In the genomic region with DNA sequence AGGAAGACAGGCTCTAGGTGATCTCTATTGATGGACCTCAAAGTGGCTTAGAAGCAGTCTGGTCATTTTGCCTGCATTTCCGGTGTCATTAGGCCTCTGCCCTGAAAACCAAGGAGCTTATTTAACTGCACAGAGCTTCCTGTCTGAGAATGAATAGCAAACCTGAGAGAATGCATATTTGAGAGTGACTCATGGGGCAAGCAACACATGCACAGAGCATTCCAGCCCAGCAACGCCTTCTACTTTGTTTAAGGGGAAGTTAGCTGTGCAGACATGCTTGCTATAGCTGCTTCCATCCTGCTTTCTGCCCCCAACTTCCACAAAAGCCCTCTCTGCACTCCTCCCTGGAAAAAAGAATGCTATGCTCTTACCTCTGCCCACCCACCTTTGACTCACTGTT, we compare ENCODE assay signal across 8 cellular contexts.
A peak's percentile ranks its signal among the peaks of the same experiment; 100 is the strongest.
DNase-seq lines count a peak whose midpoint lies in the region; ATAC-seq and TF ChIP-seq lines count a peak whose summit lies in the region.

No MANE protein-coding gene starts in this region.

- peak; percentile 7 for DNase-seq in AG09319 (ENCODE audit: extremely low read depth, low read depth)
- DNase-seq in fibroblast of villous mesenchyme (ENCODE audit: low read depth) = peak; percentile 8
- DNase-seq in NK-92 (lab: John Stamatoyannopoulos, UW; ENCODE audit: unreplicated experiment) = no peak
- DNase-seq in NCI-H1694 treated with DMSO at 0.1 percent for 48 hours (lab: John Stamatoyannopoulos, UW) = no peak
- DNase-seq in stimulated activated CD4-positive, alpha-beta T cell treated with anti-CD3 and anti-CD28 coated beads, Interleukin-2, amount 100 ng/mL, for 24 hours = no peak
- DNase-seq in 8988T = no peak

- TF ChIP-seq CTCF in AG09319 (IDR thresholded peaks at IDR 0.05; ENCODE audit: low read depth, low read length) = no peak
- no peak for TF ChIP-seq CTCF in fibroblast of villous mesenchyme (IDR thresholded peaks at IDR 0.05; ENCODE audit: insufficient read depth, low read depth, low read length)

- TF ChIP-seq EP300 in Ishikawa (IDR thresholded peaks at IDR 0.05; ENCODE audit: borderline replicate concordance) = peak; percentile 59; the same call in 1 of the 2 replicates

- H3K4me3 ChIP-seq in fibroblast of villous mesenchyme (ENCODE audit: low read depth, low read length) = no peak overlapping the region

- ATAC-seq in GM21619 (IDR thresholded peaks at IDR 0.05; ENCODE audit: unreplicated experiment) = peak; percentile 92

- 0 out of 2 replicates have a peak, but pooled peaks have one; percentile 8 for TF ChIP-seq RAD21 in Ishikawa (IDR thresholded peaks at IDR 0.05; ENCODE audit: low read depth)

TF ChIP-seq in Ishikawa, 13 proteins besides CTCF, POLR2A, EP300 and RAD21:
- TF ChIP-seq, protein P1, sequence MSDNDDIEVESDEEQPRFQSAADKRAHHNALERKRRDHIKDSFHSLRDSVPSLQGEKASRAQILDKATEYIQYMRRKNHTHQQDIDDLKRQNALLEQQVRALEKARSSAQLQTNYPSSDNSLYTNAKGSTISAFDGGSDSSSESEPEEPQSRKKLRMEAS (IDR thresholded peaks at IDR 0.05) = peak; percentile 68
- TF ChIP-seq TEAD4 (IDR thresholded peaks at IDR 0.05) (peak; percentile 86), ZBTB7A (IDR thresholded peaks at IDR 0.05; ENCODE audit: low read depth) (no peak), TCF12 (IDR thresholded peaks at IDR 0.05; ENCODE audit: low read depth) (peak; percentile 57), TAF1 (IDR thresholded peaks at IDR 0.05; ENCODE audit: low read depth) (no peak), YY1 (IDR thresholded peaks at IDR 0.05; ENCODE audit: low read depth) (no peak)
- TF ChIP-seq, protein P2, sequence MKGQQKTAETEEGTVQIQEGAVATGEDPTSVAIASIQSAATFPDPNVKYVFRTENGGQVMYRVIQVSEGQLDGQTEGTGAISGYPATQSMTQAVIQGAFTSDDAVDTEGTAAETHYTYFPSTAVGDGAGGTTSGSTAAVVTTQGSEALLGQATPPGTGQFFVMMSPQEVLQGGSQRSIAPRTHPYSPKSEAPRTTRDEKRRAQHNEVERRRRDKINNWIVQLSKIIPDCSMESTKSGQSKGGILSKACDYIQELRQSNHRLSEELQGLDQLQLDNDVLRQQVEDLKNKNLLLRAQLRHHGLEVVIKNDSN (IDR thresholded peaks at IDR 0.05) = no peak
- TF ChIP-seq, protein P3, sequence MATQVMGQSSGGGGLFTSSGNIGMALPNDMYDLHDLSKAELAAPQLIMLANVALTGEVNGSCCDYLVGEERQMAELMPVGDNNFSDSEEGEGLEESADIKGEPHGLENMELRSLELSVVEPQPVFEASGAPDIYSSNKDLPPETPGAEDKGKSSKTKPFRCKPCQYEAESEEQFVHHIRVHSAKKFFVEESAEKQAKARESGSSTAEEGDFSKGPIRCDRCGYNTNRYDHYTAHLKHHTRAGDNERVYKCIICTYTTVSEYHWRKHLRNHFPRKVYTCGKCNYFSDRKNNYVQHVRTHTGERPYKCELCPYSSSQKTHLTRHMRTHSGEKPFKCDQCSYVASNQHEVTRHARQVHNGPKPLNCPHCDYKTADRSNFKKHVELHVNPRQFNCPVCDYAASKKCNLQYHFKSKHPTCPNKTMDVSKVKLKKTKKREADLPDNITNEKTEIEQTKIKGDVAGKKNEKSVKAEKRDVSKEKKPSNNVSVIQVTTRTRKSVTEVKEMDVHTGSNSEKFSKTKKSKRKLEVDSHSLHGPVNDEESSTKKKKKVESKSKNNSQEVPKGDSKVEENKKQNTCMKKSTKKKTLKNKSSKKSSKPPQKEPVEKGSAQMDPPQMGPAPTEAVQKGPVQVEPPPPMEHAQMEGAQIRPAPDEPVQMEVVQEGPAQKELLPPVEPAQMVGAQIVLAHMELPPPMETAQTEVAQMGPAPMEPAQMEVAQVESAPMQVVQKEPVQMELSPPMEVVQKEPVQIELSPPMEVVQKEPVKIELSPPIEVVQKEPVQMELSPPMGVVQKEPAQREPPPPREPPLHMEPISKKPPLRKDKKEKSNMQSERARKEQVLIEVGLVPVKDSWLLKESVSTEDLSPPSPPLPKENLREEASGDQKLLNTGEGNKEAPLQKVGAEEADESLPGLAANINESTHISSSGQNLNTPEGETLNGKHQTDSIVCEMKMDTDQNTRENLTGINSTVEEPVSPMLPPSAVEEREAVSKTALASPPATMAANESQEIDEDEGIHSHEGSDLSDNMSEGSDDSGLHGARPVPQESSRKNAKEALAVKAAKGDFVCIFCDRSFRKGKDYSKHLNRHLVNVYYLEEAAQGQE (IDR thresholded peaks at IDR 0.05; ENCODE audit: low read depth) = no peak

Comparison
In these comparisons a context has a peak if more than half of its experiments do, and no peak if none do; other contexts are left out.
1. DNase-seq: peak in AG09319 (single experiment) and fibroblast of villous mesenchyme (single experiment); none in NK-92 (single experiment), NCI-H1694 treated with DMSO at 0.1 percent for 48 hours (single experiment), stimulated activated CD4-positive, alpha-beta T cell treated with anti-CD3 and anti-CD28 coated beads, Interleukin-2, amount 100 ng/mL, for 24 hours (0 of 2) and 8988T (single experiment).